16 cellular contexts compared by ENCODE assay signal in genomic region chr2:239853121-239853520, GRCh38.
A peak's percentile ranks its signal among the peaks of the same experiment; 100 is the strongest.
DNase-seq lines count a peak whose midpoint lies in the region; TF ChIP-seq lines count a peak whose summit lies in the region.
"Had no signal": no experiment of that assay in that cellular context is flagged by ENCODE, and none has a peak within 500 bp of the region (broad histone marks: within the 10 kb centered on the region; RNA-seq: fewer than 3 reads in every experiment).

No MANE protein-coding gene starts in this region.

- no peak overlapping the region for H2BK12ac ChIP-seq in mesenchymal stem cell (ENCODE audit: low read length in 2 of 2)

- H3K27ac Mint-ChIP-seq in activated CD4-positive, alpha-beta memory T cell treated with anti-CD3 and anti-CD28 coated beads, Interleukin-2, amount 10 ng/mL, durations not matched to agents 7 days and 5 days = no peak overlapping the region
- no peak overlapping the region for H3K27ac Mint-ChIP-seq in activated CD4-positive, alpha-beta memory T cell treated with anti-CD3 and anti-CD28 coated beads for 36 hours
- H3K27ac Mint-ChIP-seq in type B pancreatic cell = no peak overlapping the region
- H3K27ac Mint-ChIP-seq: CD14-positive monocyte; CD8-positive, alpha-beta T cell; HFFc6 had no signal

- TF ChIP-seq EP300 in esophagus muscularis mucosa (IDR thresholded peaks at IDR 0.05) = no peak

- H3K27me3 Mint-ChIP-seq in activated CD4-positive, alpha-beta memory T cell treated with anti-CD3 and anti-CD28 coated beads, Interleukin-2, amount 10 ng/mL, durations not matched to agents 7 days and 5 days = peaks cover 28% of the 10 kb centered on the region
- peaks cover 10% of the 10 kb centered on the region for H3K27me3 Mint-ChIP-seq in activated CD4-positive, alpha-beta memory T cell treated with anti-CD3 and anti-CD28 coated beads for 36 hours
- H3K27me3 Mint-ChIP-seq in type B pancreatic cell = peaks cover under 1% of the 10 kb centered on the region

- H4K91ac ChIP-seq in mesenchymal stem cell (ENCODE audit: low read length) = no peak overlapping the region

- H3K9ac ChIP-seq in mesenchymal stem cell (ENCODE audit: low read length) = no peak overlapping the region

- H3K36me3 Mint-ChIP-seq in activated CD4-positive, alpha-beta memory T cell treated with anti-CD3 and anti-CD28 coated beads, Interleukin-2, amount 10 ng/mL, durations not matched to agents 7 days and 5 days (ENCODE audit: low read depth) = no peaks in the 10 kb centered on the region
- H3K36me3 Mint-ChIP-seq in activated CD4-positive, alpha-beta memory T cell treated with anti-CD3 and anti-CD28 coated beads for 36 hours = peaks cover 2% of the 10 kb centered on the region
- H3K36me3 Mint-ChIP-seq in type B pancreatic cell = no peaks in the 10 kb centered on the region
- H3K36me3 Mint-ChIP-seq: CD14-positive monocyte; CD8-positive, alpha-beta T cell had no signal

- no peak overlapping the region for H3K4ac ChIP-seq in mesenchymal stem cell (ENCODE audit: low read depth in 1 of 2, low read length in 2 of 2)

- no peak for TF ChIP-seq POLR2A in esophagus muscularis mucosa (IDR thresholded peaks at IDR 0.05; ENCODE audit: low read depth)

- H3K4me2 ChIP-seq in mesenchymal stem cell (ENCODE audit: low read length, poor library complexity, severe bottlenecking) = no peak overlapping the region

- H3K9me3 ChIP-seq in esophagus muscularis mucosa = peaks cover 0 to 14% (median 13%) of the 10 kb centered on the region in 4 donors
- peaks cover 11% of the 10 kb centered on the region for H3K9me3 ChIP-seq in mesenchymal stem cell (ENCODE audit: control insufficient read depth, low read length)
- H3K9me3 ChIP-seq: Caco-2 had no signal

- no peaks in the 10 kb centered on the region for H3K27me3 ChIP-seq in esophagus muscularis mucosa
- peaks cover 0 to 25% of the 10 kb centered on the region in 2 experiments for H3K27me3 ChIP-seq in mesenchymal stem cell (ENCODE audit: control insufficient read depth in 1 of 2, insufficient read depth in 1 of 2, low read length in 2 of 2)

- H3K4me3 Mint-ChIP-seq in activated CD4-positive, alpha-beta memory T cell treated with anti-CD3 and anti-CD28 coated beads, Interleukin-2, amount 10 ng/mL, durations not matched to agents 7 days and 5 days = no peak overlapping the region
- no peak overlapping the region for H3K4me3 Mint-ChIP-seq in activated CD4-positive, alpha-beta memory T cell treated with anti-CD3 and anti-CD28 coated beads for 36 hours
- no peak overlapping the region for H3K4me3 Mint-ChIP-seq in type B pancreatic cell
- H3K4me3 Mint-ChIP-seq: CD14-positive monocyte; CD8-positive, alpha-beta T cell; HFFc6 had no signal

- no peak overlapping the region for H3K4me3 ChIP-seq in esophagus muscularis mucosa
- H3K4me3 ChIP-seq in mesenchymal stem cell (ENCODE audit: insufficient read depth in 1 of 2, low read depth in 1 of 2, low read length in 2 of 2) = no peak overlapping the region

- H3K23ac ChIP-seq in mesenchymal stem cell (ENCODE audit: low read length in 2 of 2) = no peak overlapping the region

- POLR2A ChIA-PET in activated CD4-positive, alpha-beta memory T cell treated with anti-CD3 and anti-CD28 coated beads, Interleukin-2, amount 10 ng/mL, durations not matched to agents 7 days and 5 days (lab: Charles Lee) = no interaction called here
- POLR2A ChIA-PET in activated CD4-positive, alpha-beta memory T cell treated with anti-CD3 and anti-CD28 coated beads for 36 hours (lab: Charles Lee) = no interaction called here

- H3K36me3 ChIP-seq in esophagus muscularis mucosa (no peaks in the 10 kb centered on the region), mesenchymal stem cell (ENCODE audit: control insufficient read depth in 1 of 2, insufficient read depth in 2 of 2, low read depth in 1 of 2, low read length in 2 of 2) (no peaks in the 10 kb centered on the region)

- peak; percentile 6 for DNase-seq in activated CD4-positive, alpha-beta memory T cell treated with anti-CD3 and anti-CD28 coated beads, Interleukin-2, amount 10 ng/mL, durations not matched to agents 7 days and 5 days
- no peak for DNase-seq in activated CD4-positive, alpha-beta memory T cell treated with anti-CD3 and anti-CD28 coated beads for 36 hours
- DNase-seq in esophagus muscularis mucosa (ENCODE audit: extremely low spot score) = peak; percentile 45
- peak; percentile 6 for DNase-seq in mucosa of gallbladder (ENCODE audit: low spot score)
- DNase-seq in type B pancreatic cell (ENCODE audit: extremely low spot score, unreplicated experiment) = peak; percentile 25
- DNase-seq in mesenchymal stem cell = no peak
- no peak for DNase-seq in NCI-H774 (lab: John Stamatoyannopoulos, UW)
- no peak for DNase-seq in NCI-H2081 (lab: John Stamatoyannopoulos, UW)
- DNase-seq: Caco-2; CD8-positive, alpha-beta T cell; GF-D8; HCEC 1CT; HFFc6 had no signal

- no peak overlapping the region for H4K8ac ChIP-seq in mesenchymal stem cell (ENCODE audit: low read length)

- no peak overlapping the region for H3K18ac ChIP-seq in mesenchymal stem cell (ENCODE audit: low read depth in 1 of 2, low read length in 2 of 2)

- H2BK120ac ChIP-seq in mesenchymal stem cell (ENCODE audit: low read depth, low read length) = no peak overlapping the region

- intact Hi-C loops in activated CD4-positive, alpha-beta memory T cell treated with anti-CD3 and anti-CD28 coated beads for 36 hours (cut with micrococcal nuclease) = no loop called here
- intact Hi-C loops in esophagus muscularis mucosa (cut with DNase I) = no loop called here

- no peaks in the 10 kb centered on the region for H3K4me1 ChIP-seq in esophagus muscularis mucosa
- no peaks in the 10 kb centered on the region for H3K4me1 ChIP-seq in mesenchymal stem cell (ENCODE audit: control insufficient read depth, insufficient read depth, low read depth, low read length)
- H3K4me1 ChIP-seq: Caco-2 had no signal

- H3K79me1 ChIP-seq in mesenchymal stem cell (replicated peaks; ENCODE audit: low read length, poor library complexity, severe bottlenecking) = no peaks in the 10 kb centered on the region

- H3K4me1 Mint-ChIP-seq in activated CD4-positive, alpha-beta memory T cell treated with anti-CD3 and anti-CD28 coated beads, Interleukin-2, amount 10 ng/mL, durations not matched to agents 7 days and 5 days = no peaks in the 10 kb centered on the region
- H3K4me1 Mint-ChIP-seq in activated CD4-positive, alpha-beta memory T cell treated with anti-CD3 and anti-CD28 coated beads for 36 hours (ENCODE audit: low read depth) = no peaks in the 10 kb centered on the region
- H3K4me1 Mint-ChIP-seq in type B pancreatic cell (ENCODE audit: unreplicated experiment) = peaks cover 2% of the 10 kb centered on the region

- no peak overlapping the region for H2AFZ ChIP-seq in mesenchymal stem cell (ENCODE audit: low read depth, low read length)

- H3K14ac ChIP-seq in mesenchymal stem cell (ENCODE audit: low read length in 2 of 2) = no peak overlapping the region

- H2BK15ac ChIP-seq in mesenchymal stem cell (ENCODE audit: low read depth, poor library complexity, severe bottlenecking) = no peak overlapping the region

- H3K9me3 Mint-ChIP-seq in activated CD4-positive, alpha-beta memory T cell treated with anti-CD3 and anti-CD28 coated beads, Interleukin-2, amount 10 ng/mL, durations not matched to agents 7 days and 5 days = peaks cover 2% of the 10 kb centered on the region
- peaks cover 17% of the 10 kb centered on the region for H3K9me3 Mint-ChIP-seq in activated CD4-positive, alpha-beta memory T cell treated with anti-CD3 and anti-CD28 coated beads for 36 hours
- H3K9me3 Mint-ChIP-seq in type B pancreatic cell = peaks cover 10% of the 10 kb centered on the region

- H2BK5ac ChIP-seq in mesenchymal stem cell (ENCODE audit: low read depth, low read length, poor library complexity, severe bottlenecking) = no peak overlapping the region

- no peak overlapping the region for H2AK5ac ChIP-seq in mesenchymal stem cell (ENCODE audit: low read length, severe bottlenecking)

- 100% methylated on average over 8 of the region's 8 CpGs for WGBS in esophagus muscularis mucosa
- WGBS in mesenchymal stem cell = 74% methylated on average over 7 of the region's 8 CpGs

- no peak overlapping the region for H3K27ac ChIP-seq in esophagus muscularis mucosa (replicated peaks in 1 of 4)
- no peak overlapping the region for H3K27ac ChIP-seq in mesenchymal stem cell (ENCODE audit: low read length, poor library complexity, severe bottlenecking)
- H3K27ac ChIP-seq: 22Rv1, HL-60 had no signal

- CTCF ChIA-PET in activated CD4-positive, alpha-beta memory T cell treated with anti-CD3 and anti-CD28 coated beads, Interleukin-2, amount 10 ng/mL, durations not matched to agents 7 days and 5 days (lab: Charles Lee) = no interaction called here
- CTCF ChIA-PET in activated CD4-positive, alpha-beta memory T cell treated with anti-CD3 and anti-CD28 coated beads for 36 hours (lab: Charles Lee) = no interaction called here

- no peak for TF ChIP-seq CTCF in esophagus muscularis mucosa (IDR thresholded peaks at IDR 0.05)
- no peak for TF ChIP-seq CTCF in type B pancreatic cell (conservative IDR thresholded peaks at IDR 0.05)

Comparison
In these comparisons a context has a peak if more than half of its experiments do, and no peak if none do; other contexts are left out.
1. DNase-seq: peak in activated CD4-positive, alpha-beta memory T cell treated with anti-CD3 and anti-CD28 coated beads, Interleukin-2, amount 10 ng/mL, durations not matched to agents 7 days and 5 days (single experiment), esophagus muscularis mucosa (single experiment), mucosa of gallbladder (single experiment) and type B pancreatic cell (single experiment); none in activated CD4-positive, alpha-beta memory T cell treated with anti-CD3 and anti-CD28 coated beads for 36 hours (single experiment), mesenchymal stem cell (single experiment), NCI-H774 (single experiment) and NCI-H2081 (0 of 2).